ENCODE assay signal across 21 cellular contexts in the genomic region with DNA sequence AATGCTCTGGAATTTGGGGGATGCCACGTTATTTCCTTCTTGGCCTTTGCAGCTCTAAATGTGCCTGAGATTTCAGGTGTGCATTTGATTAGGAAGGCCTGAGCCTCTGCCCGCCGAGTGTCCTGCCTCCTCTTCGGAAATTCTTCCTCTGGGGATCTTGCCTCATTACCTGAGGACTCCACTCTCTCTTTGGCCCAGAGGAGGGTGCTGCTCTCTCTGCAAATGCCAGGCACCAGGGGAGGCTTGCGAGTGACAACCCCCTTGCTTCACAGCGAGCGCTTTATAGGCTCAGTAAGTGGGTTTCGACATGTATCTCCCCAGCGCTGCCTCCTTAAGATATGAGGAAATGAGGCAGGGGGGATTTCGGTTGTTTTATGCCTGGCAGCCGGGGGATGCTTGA.
"Had no signal": no experiment of that assay in that cellular context is flagged by ENCODE, and none has a peak within 500 bp of the region (broad histone marks: within the 10 kb centered on the region; RNA-seq: fewer than 3 reads in every experiment).

No MANE protein-coding gene starts in this region.

- H3K4me1 Mint-ChIP-seq: naive thymus-derived CD4-positive, alpha-beta T cell; nephron; stimulated activated memory B cell treated with anti-CD40 and anti-IgM and Interleukin-4, amounts not matched to agents 10 μg/mL and 1 μg/mL and 100 μg/mL, for 72 hours had no signal

- ATAC-seq: gastrocnemius medialis; naive thymus-derived CD4-positive, alpha-beta T cell; right cardiac atrium; stimulated activated memory B cell treated with anti-CD40 and anti-IgM and Interleukin-4, amounts not matched to agents 10 μg/mL and 1 μg/mL and 100 μg/mL, for 72 hours; stimulated activated naive CD8-positive, alpha-beta T cell treated with anti-CD3 and anti-CD28 coated beads, Interleukin-15, Interleukin-2, amounts not matched to agents 100 U/mL and 50 U/mL, for 24 hours had no signal

- H3K27me3 ChIP-seq: gastrocnemius medialis, sigmoid colon, tibial nerve, vagina had no signal

- H3K9me3 ChIP-seq: gastrocnemius medialis, prostate gland, sigmoid colon, thoracic aorta, vagina had no signal

- H3K36me3 ChIP-seq: gastrocnemius medialis, prostate gland, sigmoid colon, thoracic aorta, tibial nerve, vagina had no signal

- H3K27ac ChIP-seq: dorsolateral prefrontal cortex, epithelial cell of prostate, gastrocnemius medialis, prostate gland, sigmoid colon, thoracic aorta, tibial nerve, vagina had no signal

- H3K4me1 ChIP-seq: gastrocnemius medialis, prostate gland, sigmoid colon, tibial nerve, vagina had no signal

- H3K9me3 Mint-ChIP-seq: naive thymus-derived CD4-positive, alpha-beta T cell; nephron had no signal

- H3K27me3 Mint-ChIP-seq: naive thymus-derived CD4-positive, alpha-beta T cell; stimulated activated memory B cell treated with anti-CD40 and anti-IgM and Interleukin-4, amounts not matched to agents 10 μg/mL and 1 μg/mL and 100 μg/mL, for 72 hours had no signal

- H3K36me3 Mint-ChIP-seq: naive thymus-derived CD4-positive, alpha-beta T cell; stimulated activated memory B cell treated with anti-CD40 and anti-IgM and Interleukin-4, amounts not matched to agents 10 μg/mL and 1 μg/mL and 100 μg/mL, for 72 hours had no signal

- H3K4me3 Mint-ChIP-seq: naive thymus-derived CD4-positive, alpha-beta T cell; nephron; stimulated activated memory B cell treated with anti-CD40 and anti-IgM and Interleukin-4, amounts not matched to agents 10 μg/mL and 1 μg/mL and 100 μg/mL, for 72 hours had no signal

- H3K4me3 ChIP-seq: dorsolateral prefrontal cortex, gastrocnemius medialis, lung, prostate gland, sigmoid colon, thoracic aorta, tibial nerve, vagina had no signal

- DNase-seq: dorsolateral prefrontal cortex; effector CD4-positive, alpha-beta T cell; foreskin fibroblast; gastrocnemius medialis; mesenchymal stem cell; midbrain; naive thymus-derived CD4-positive, alpha-beta T cell; nucleus accumbens; right cardiac atrium; sigmoid colon; stimulated activated CD4-positive, alpha-beta T cell treated with anti-CD3 and anti-CD28 coated beads, Interleukin-2, amount 100 ng/mL, for 24 hours; stimulated activated CD4-positive, alpha-beta T cell treated with anti-CD3 and anti-CD28 coated beads, Interleukin-4, amount 100 ng/mL, for 4 hours; stimulated activated naive CD8-positive, alpha-beta T cell treated with anti-CD3 and anti-CD28 coated beads, Interleukin-15, Interleukin-2, amounts not matched to agents 100 U/mL and 50 U/mL, for 24 hours had no signal

- H3K27ac Mint-ChIP-seq: naive thymus-derived CD4-positive, alpha-beta T cell; nephron; stimulated activated memory B cell treated with anti-CD40 and anti-IgM and Interleukin-4, amounts not matched to agents 10 μg/mL and 1 μg/mL and 100 μg/mL, for 72 hours had no signal
